ENCODE assay signal across 1 cellular context in the genomic region with DNA sequence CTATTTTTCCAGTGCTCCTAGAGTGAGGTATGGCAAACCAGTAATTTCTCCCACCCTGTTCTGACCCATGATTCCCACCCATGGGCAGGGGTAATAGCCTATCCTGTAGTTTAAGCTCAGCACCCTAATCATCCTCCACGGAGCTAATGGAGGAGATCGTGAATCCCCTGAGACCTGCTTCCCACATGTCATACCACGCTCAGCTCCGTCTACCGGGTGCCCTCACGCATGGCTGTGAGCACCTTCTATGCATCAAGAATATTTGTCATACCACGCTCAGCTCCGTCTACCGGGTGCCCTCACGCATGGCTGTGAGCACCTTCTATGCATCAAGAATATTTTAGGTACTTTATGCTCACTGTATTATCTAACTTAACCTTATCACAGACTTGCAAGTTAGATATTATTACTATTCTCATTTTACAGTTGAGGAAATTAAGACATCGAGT.
TF ChIP-seq lines count a peak whose summit lies in the region.

No MANE protein-coding gene starts in this region.

TF ChIP-seq in IMR-90, 13 proteins besides CTCF, POLR2A, EP300 and RAD21:
- no peak for TF ChIP-seq BHLHE40 (IDR thresholded peaks at IDR 0.05; ENCODE audit: low read depth, low read length)
- TF ChIP-seq FOS (IDR thresholded peaks at IDR 0.05; ENCODE audit: low read depth, low read length), result no peak
- no peak for TF ChIP-seq RCOR1 (IDR thresholded peaks at IDR 0.05; ENCODE audit: insufficient replicate concordance, low read length)
- no peak for TF ChIP-seq CEBPB (IDR thresholded peaks at IDR 0.05; ENCODE audit: low read depth, low read length)
- no peak for TF ChIP-seq MAZ (IDR thresholded peaks at IDR 0.05; ENCODE audit: borderline replicate concordance, low read depth, low read length)
- TF ChIP-seq MAFK (IDR thresholded peaks at IDR 0.05; ENCODE audit: low read depth, low read length), result no peak
- no peak for TF ChIP-seq MXI1 (IDR thresholded peaks at IDR 0.05; ENCODE audit: borderline replicate concordance, low read depth, low read length)
- no peak for TF ChIP-seq RFX5 (IDR thresholded peaks at IDR 0.05; ENCODE audit: low read depth, low read length)
- no peak for TF ChIP-seq CHD1 (IDR thresholded peaks at IDR 0.05; ENCODE audit: low read depth, low read length)
- TF ChIP-seq, protein P1, sequence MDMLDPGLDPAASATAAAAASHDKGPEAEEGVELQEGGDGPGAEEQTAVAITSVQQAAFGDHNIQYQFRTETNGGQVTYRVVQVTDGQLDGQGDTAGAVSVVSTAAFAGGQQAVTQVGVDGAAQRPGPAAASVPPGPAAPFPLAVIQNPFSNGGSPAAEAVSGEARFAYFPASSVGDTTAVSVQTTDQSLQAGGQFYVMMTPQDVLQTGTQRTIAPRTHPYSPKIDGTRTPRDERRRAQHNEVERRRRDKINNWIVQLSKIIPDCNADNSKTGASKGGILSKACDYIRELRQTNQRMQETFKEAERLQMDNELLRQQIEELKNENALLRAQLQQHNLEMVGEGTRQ (IDR thresholded peaks at IDR 0.05; ENCODE audit: low read depth, low read length), result no peak
- TF ChIP-seq ELK1 (IDR thresholded peaks at IDR 0.05; ENCODE audit: borderline replicate concordance, low read depth, low read length), result no peak
- TF ChIP-seq NFE2L2 (IDR thresholded peaks at IDR 0.05; ENCODE audit: low read depth, low read length), result no peak
- TF ChIP-seq SMC3 (IDR thresholded peaks at IDR 0.05; ENCODE audit: low read depth, low read length), result no peak
